ENCODE assay signal across 9 cellular contexts in genomic region chr21:33360871-33361602, GRCh38. TPM values are rescaled to one million over a fixed set of nuclear protein-coding genes. Genes with fewer than 3 reads are reported as not detected.
DNase-seq lines count a peak whose midpoint lies in the region; ATAC-seq, FAIRE-seq and TF ChIP-seq lines count a peak whose summit lies in the region.
"Had no signal": no experiment of that assay in that cellular context is flagged by ENCODE, and none has a peak within 500 bp of the region (broad histone marks: within the 10 kb centered on the region; RNA-seq: fewer than 3 reads in every experiment).

No MANE protein-coding gene starts in this region.

- peaks cover 2% of the 10 kb centered on the region for H3K9me3 ChIP-seq in KOPT-K1 (ENCODE audit: insufficient read depth, low read length, poor library complexity, severe bottlenecking)

- H3K4me1 Mint-ChIP-seq in activated T-cell treated with anti-CD3 and anti-CD28 coated beads, Interleukin-2, amount 50 U/mL, for 72 hours (ENCODE audit: low read depth), result peaks cover 23% of the 10 kb centered on the region
- peaks cover 16% of the 10 kb centered on the region for H3K4me1 Mint-ChIP-seq in nephron progenitor cell

- peak overlapping the region; percentile 65 for H3K27ac ChIP-seq in KOPT-K1 (ENCODE audit: low read depth, low read length, poor library complexity, severe bottlenecking)

- DNase-seq in D721Med (ENCODE audit: insufficient read length, low spot score) (peak; percentile 52), fibroblast of gingiva (ENCODE audit: low read depth) (peak; percentile 83), nephron progenitor cell (peak; percentile 82)
- peak; percentile 80 to 90 for DNase-seq in activated T-cell treated with anti-CD3 and anti-CD28 coated beads, Interleukin-2, amount 50 U/mL, for 72 hours
- peak; percentile 92 for DNase-seq in stimulated activated naive CD8-positive, alpha-beta T cell treated with anti-CD3 and anti-CD28 coated beads, Interleukin-15, Interleukin-2, amounts not matched to agents 100 U/mL and 50 U/mL, for 24 hours

- H3K9me3 Mint-ChIP-seq in activated T-cell treated with anti-CD3 and anti-CD28 coated beads, Interleukin-2, amount 50 U/mL, for 72 hours, result peaks cover 0 to under 1% of the 10 kb centered on the region in 2 donors
- H3K9me3 Mint-ChIP-seq in nephron progenitor cell, result peaks cover 4% of the 10 kb centered on the region

- H3K36me3 ChIP-seq in KOPT-K1 (ENCODE audit: insufficient read depth, low read length), result peaks cover 29% of the 10 kb centered on the region

- H3K36me3 Mint-ChIP-seq in activated T-cell treated with anti-CD3 and anti-CD28 coated beads, Interleukin-2, amount 50 U/mL, for 72 hours (ENCODE audit: insufficient read depth in 2 of 2), result peaks cover 0 to 5% of the 10 kb centered on the region in 2 donors
- peaks cover 11% of the 10 kb centered on the region for H3K36me3 Mint-ChIP-seq in nephron progenitor cell (ENCODE audit: low read depth)

- ATAC-seq in GM21529 (IDR thresholded peaks at IDR 0.05; ENCODE audit: unreplicated experiment), result peak; percentile 81
- ATAC-seq in activated T-cell treated with anti-CD3 and anti-CD28 coated beads, Interleukin-2, amount 50 U/mL, for 72 hours (replicated peaks in 1 of 2), result peak; percentile 81 to 82
- peak; percentile 87 for ATAC-seq in stimulated activated naive CD8-positive, alpha-beta T cell treated with anti-CD3 and anti-CD28 coated beads, Interleukin-15, Interleukin-2, amounts not matched to agents 100 U/mL and 50 U/mL, for 24 hours

- FAIRE-seq in D721Med (lab: Jason Lieb, UNC), result no peak
- FAIRE-seq: islet of Langerhans had no signal

- TF ChIP-seq CTCF in D721Med (IDR thresholded peaks at IDR 0.05; ENCODE audit: insufficient read depth, missing control alignments), result peak; percentile 91
- peak; percentile 84 for TF ChIP-seq CTCF in nephron progenitor cell (IDR thresholded peaks at IDR 0.05)

- H3K27me3 Mint-ChIP-seq in activated T-cell treated with anti-CD3 and anti-CD28 coated beads, Interleukin-2, amount 50 U/mL, for 72 hours (ENCODE audit: low read depth), result no peaks in the 10 kb centered on the region
- H3K27me3 Mint-ChIP-seq in nephron progenitor cell (ENCODE audit: low read depth, poor library complexity), result no peaks in the 10 kb centered on the region

- peak overlapping the region; percentile 79 to 82 for H3K4me3 Mint-ChIP-seq in activated T-cell treated with anti-CD3 and anti-CD28 coated beads, Interleukin-2, amount 50 U/mL, for 72 hours
- H3K4me3 Mint-ChIP-seq in nephron progenitor cell, result peak overlapping the region; percentile 71

- H3K27ac Mint-ChIP-seq in activated T-cell treated with anti-CD3 and anti-CD28 coated beads, Interleukin-2, amount 50 U/mL, for 72 hours, result peak overlapping the region; percentile 38
- no peak overlapping the region for H3K27ac Mint-ChIP-seq in nephron progenitor cell

TF ChIP-seq in PFSK-1, 5 proteins besides CTCF, POLR2A, EP300 and RAD21:
- no peak for TF ChIP-seq SIN3A (IDR thresholded peaks at IDR 0.05; ENCODE audit: borderline replicate concordance, insufficient read depth, low read length)
- peak; percentile 62 for TF ChIP-seq FOXP2 (optimal IDR thresholded peaks at IDR 0.05; ENCODE audit: borderline replicate concordance, extremely low read depth, extremely low read length, insufficient read depth)
- no peak for TF ChIP-seq TAF1 (IDR thresholded peaks at IDR 0.05; ENCODE audit: borderline replicate concordance, insufficient read depth, low read length)
- TF ChIP-seq REST (IDR thresholded peaks at IDR 0.05; ENCODE audit: insufficient read depth in 1 of 2, low read depth in 2 of 2, low read length in 2 of 2), result no peak
- no peak for TF ChIP-seq POLR2AphosphoS5 (IDR thresholded peaks at IDR 0.05; ENCODE audit: low read depth, low read length)
TF ChIP-seq in PFSK-1: peak in this region for 1.

RNA-seq across cellular contexts. Expression of gene IFNAR1, which starts 36.3 kb away (rescaled TPM):
- 33.2 TPM for polyA plus RNA-seq in PFSK-1 (2012; ENCODE audit: insufficient read length, low read depth)
- 10 to 100 TPM; 28.2 to 29.1 TPM for total RNA-seq in activated T-cell treated with anti-CD3 and anti-CD28 coated beads, Interleukin-2, amount 50 U/mL, for 72 hours

RNA-seq across cellular contexts. Expression of gene IFNGR2, which starts 42.2 kb away (rescaled TPM):
- polyA plus RNA-seq in PFSK-1 (2012; ENCODE audit: insufficient read length, low read depth), result 32.4 TPM
- total RNA-seq in activated T-cell treated with anti-CD3 and anti-CD28 coated beads, Interleukin-2, amount 50 U/mL, for 72 hours, result 10 to 100 TPM; 25.2 to 34.6 TPM

Comparison
In these comparisons a context has a peak if more than half of its experiments do, and no peak if none do; other contexts are left out.
1. Peak in every context shown above with its lines: DNase-seq, ATAC-seq and H3K27ac ChIP-seq.